ENCODE assay signal across 8 cellular contexts in genomic region chr3:42159706-42160472, GRCh38.
DNase-seq lines count a peak whose midpoint lies in the region; ATAC-seq and TF ChIP-seq lines count a peak whose summit lies in the region.

No MANE protein-coding gene starts in this region.

- no peaks in the 10 kb centered on the region for H3K27me3 ChIP-seq in adipocyte (replicated peaks; ENCODE audit: control insufficient read depth, insufficient read depth, low read length)

- H3K4me1 ChIP-seq in adipocyte (ENCODE audit: control insufficient read depth, insufficient read depth, low read length) = peaks cover 21% of the 10 kb centered on the region

- peak overlapping the region; percentile 29 for H3K4me3 ChIP-seq in adipocyte (ENCODE audit: low read length)

- peak; percentile 70 for ATAC-seq in HG02571 (IDR thresholded peaks at IDR 0.05; ENCODE audit: unreplicated experiment)
- ATAC-seq in omental fat pad (ENCODE audit: low FRiP score) = no peak

- DNase-seq in GM13977 (ENCODE audit: low spot score) (peak; percentile 25), NCI-H69 (lab: John Stamatoyannopoulos, UW) (peak; percentile 84), adipocyte (ENCODE audit: low read depth) (no peak), iPS-NIHi11 (ENCODE audit: low spot score) (peak; percentile 92), omental fat pad (ENCODE audit: low spot score) (no peak), COLO668 (lab: John Stamatoyannopoulos, UW; ENCODE audit: unreplicated experiment) (no peak)
- DNase-seq in stimulated activated CD8-positive, alpha-beta memory T cell treated with anti-CD3 and anti-CD28 coated beads, Interleukin-12 subunit alpha, Interleukin-12 subunit beta, amount 100 ng/mL, for 1 hour (ENCODE audit: low read depth) = peak; percentile 12

- H3K9me3 ChIP-seq in adipocyte (ENCODE audit: control insufficient read depth, low read length) = no peaks in the 10 kb centered on the region

- no peaks in the 10 kb centered on the region for H3K36me3 ChIP-seq in adipocyte (ENCODE audit: control insufficient read depth, insufficient read depth, low read length, severe bottlenecking)

- H3K9ac ChIP-seq in adipocyte (ENCODE audit: low read length) = no peak overlapping the region

- TF ChIP-seq CTCF in GM13977 (IDR thresholded peaks at IDR 0.05; ENCODE audit: extremely low read depth, insufficient read depth, missing control alignments) (no peak), omental fat pad (IDR thresholded peaks at IDR 0.05) (no peak)

- in situ Hi-C loops in GM13977 (cut with MboI; ENCODE audit: low pct_unique_long_range_greater_than_20kb, low sequenced_read_pairs, unreplicated experiment) = no loop called here

Comparison
In these comparisons a context has a peak if more than half of its experiments do, and no peak if none do; other contexts are left out.
1. DNase-seq: peak in GM13977 (single experiment), NCI-H69 (single experiment), iPS-NIHi11 (single experiment) and stimulated activated CD8-positive, alpha-beta memory T cell treated with anti-CD3 and anti-CD28 coated beads, Interleukin-12 subunit alpha, Interleukin-12 subunit beta, amount 100 ng/mL, for 1 hour (single experiment); none in adipocyte (single experiment), omental fat pad (single experiment) and COLO668 (single experiment).